Comparison of ENCODE assay signal across 16 cellular contexts in the genomic region with DNA sequence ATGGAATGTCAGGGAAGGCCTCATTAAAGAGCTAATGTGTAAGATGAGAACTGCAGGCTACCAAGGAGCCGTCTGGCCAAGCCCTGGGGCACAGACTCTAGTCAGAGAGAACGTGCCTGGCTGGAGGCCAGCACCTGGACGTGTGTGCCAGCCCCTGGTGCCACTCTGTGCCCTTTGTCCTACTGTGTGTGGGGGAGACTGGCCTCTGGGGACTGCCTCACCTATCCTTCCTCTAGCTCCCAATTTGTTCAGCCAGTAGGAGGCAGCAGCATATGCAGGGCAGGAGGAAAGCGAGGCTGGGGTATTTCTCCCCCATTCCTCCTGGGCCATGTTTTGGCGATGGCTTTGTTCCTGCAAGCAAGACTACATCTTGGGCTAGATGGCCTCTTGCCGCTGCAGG. TPM values are rescaled to one million over a fixed set of nuclear protein-coding genes. Genes with fewer than 3 reads are reported as not detected.
DNase-seq lines count a peak whose midpoint lies in the region; ATAC-seq and TF ChIP-seq lines count a peak whose summit lies in the region.
"Had no signal": no experiment of that assay in that cellular context is flagged by ENCODE, and none has a peak within 500 bp of the region (broad histone marks: within the 10 kb centered on the region; RNA-seq: fewer than 3 reads in every experiment).

No MANE protein-coding gene starts in this region.

- H3K27ac ChIP-seq in left ventricle myocardium inferior (replicated peaks): no peak overlapping the region
- H3K27ac ChIP-seq in right atrium auricular region: no peak overlapping the region
- H3K27ac ChIP-seq in lower lobe of right lung: no peak overlapping the region
- H3K27ac ChIP-seq: pancreas, vagina had no signal

- H3K4me3 ChIP-seq in left ventricle myocardium inferior (no peak overlapping the region), right atrium auricular region (no peak overlapping the region), fibroblast of mammary gland (ENCODE audit: control insufficient read depth, low read depth, low read length) (no peak overlapping the region), lower lobe of right lung (no peak overlapping the region)
- H3K4me3 ChIP-seq: pancreas, vagina had no signal

- intact Hi-C loops in left ventricle myocardium inferior (cut with micrococcal nuclease) (no loop called here), lower lobe of right lung (cut with DNase I) (no loop called here)

- no peaks in the 10 kb centered on the region for H3K27me3 ChIP-seq in left ventricle myocardium inferior (ENCODE audit: low read depth)
- no peaks in the 10 kb centered on the region for H3K27me3 ChIP-seq in right atrium auricular region
- H3K27me3 ChIP-seq in lower lobe of right lung (ENCODE audit: low read depth): no peaks in the 10 kb centered on the region
- H3K27me3 ChIP-seq: pancreas, vagina had no signal

- peaks cover 9% of the 10 kb centered on the region for H3K9me3 ChIP-seq in left ventricle myocardium inferior (replicated peaks)
- H3K9me3 ChIP-seq in right atrium auricular region: peaks cover 0 to 7% of the 10 kb centered on the region in 2 donors
- H3K9me3 ChIP-seq in lower lobe of right lung: peaks cover 5% of the 10 kb centered on the region
- H3K9me3 ChIP-seq: pancreas, vagina had no signal

- TF ChIP-seq CTCF in left ventricle myocardium inferior (IDR thresholded peaks at IDR 0.05; ENCODE audit: borderline replicate concordance) (peak; percentile 36), right atrium auricular region (IDR thresholded peaks at IDR 0.05) (no peak), fibroblast of mammary gland (conservative IDR thresholded peaks at IDR 0.05; ENCODE audit: control insufficient read depth, insufficient read depth, low read depth, low read length) (peak; percentile 11), lower lobe of right lung (IDR thresholded peaks at IDR 0.05) (no peak)

- ATAC-seq in HG02588 (IDR thresholded peaks at IDR 0.05; ENCODE audit: unreplicated experiment): no peak
- no peak for ATAC-seq in HG03469 (IDR thresholded peaks at IDR 0.05; ENCODE audit: unreplicated experiment)
- no peak for ATAC-seq in lower lobe of right lung
- ATAC-seq: stimulated activated effector memory CD8-positive, alpha-beta T cell treated with anti-CD3 and anti-CD28 coated beads, Interleukin-12 subunit alpha, Interleukin-12 subunit beta, amount 100 ng/mL, for 72 hours had no signal

- H3K36me3 ChIP-seq in left ventricle myocardium inferior (peaks cover 40% of the 10 kb centered on the region), right atrium auricular region (peaks cover 40% of the 10 kb centered on the region), lower lobe of right lung (peaks cover 50% of the 10 kb centered on the region)

- DNase-seq in left ventricle myocardium inferior: no peak
- DNase-seq in right atrium auricular region (ENCODE audit: low spot score): no peak
- DNase-seq in NCI-H524 treated with DMSO at 0.1 percent for 48 hours (lab: John Stamatoyannopoulos, UW): peak; percentile 74
- no peak for DNase-seq in fibroblast of mammary gland (ENCODE audit: low read depth)
- DNase-seq in lower lobe of right lung: no peak
- no peak for DNase-seq in NCI-H146 treated with DMSO at 0.1 percent for 48 hours (lab: John Stamatoyannopoulos, UW; ENCODE audit: unreplicated experiment)
- DNase-seq: activated naive CD4-positive, alpha-beta T cell; EL; erythroblast; NCI-H187 treated with DMSO at 0.1 percent for 48 hours; pancreas; T1000 had no signal

- H3K4me1 ChIP-seq in left ventricle myocardium inferior (peaks cover 15% of the 10 kb centered on the region), right atrium auricular region (peaks cover 0 to 7% of the 10 kb centered on the region in 2 donors), lower lobe of right lung (no peaks in the 10 kb centered on the region)
- H3K4me1 ChIP-seq: pancreas, vagina had no signal

RNA-seq across cellular contexts. Expression of a gene that starts 37.1 kb away (rescaled TPM):
- total RNA-seq in left ventricle myocardium inferior (6.7 TPM), right atrium auricular region (1 to 10 TPM; 4.1 to 5.4 TPM), lower lobe of right lung (10.9 TPM)

RNA-seq across cellular contexts. Expression of a gene that starts 37.1 kb away (rescaled TPM):
- total RNA-seq in left ventricle myocardium inferior (6.0 TPM), right atrium auricular region (10 to 100 TPM in 1 of 2 donors, 1 to 10 TPM in 1; 7.5 to 14.4 TPM), lower lobe of right lung (14.1 TPM)

Comparison
In these comparisons a context has a peak if more than half of its experiments do, and no peak if none do; other contexts are left out.
1. CTCF ChIP-seq: peak in left ventricle myocardium inferior (single experiment) and fibroblast of mammary gland (single experiment); none in right atrium auricular region (0 of 2) and lower lobe of right lung (single experiment).